33 cellular contexts compared by ENCODE assay signal in the genomic region with DNA sequence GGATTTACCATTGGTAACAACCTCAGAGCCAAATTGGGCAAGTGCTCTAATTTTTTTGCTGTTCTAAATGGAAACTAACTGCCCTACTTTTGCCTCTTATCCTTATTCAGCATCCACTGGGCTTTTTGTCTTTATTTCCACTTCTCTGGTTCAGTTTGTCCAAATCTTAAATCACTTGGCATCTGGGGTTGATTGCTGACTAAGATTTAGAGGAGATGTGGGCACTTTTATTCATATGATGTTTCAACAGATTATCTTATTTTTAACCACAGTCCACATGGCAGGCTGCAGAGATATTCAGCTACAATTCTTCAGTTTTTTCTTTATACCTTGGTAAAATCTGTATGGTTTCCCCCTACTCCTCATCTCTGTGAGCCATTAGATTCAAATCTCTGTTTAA.
"Had no signal": no experiment of that assay in that cellular context is flagged by ENCODE, and none has a peak within 500 bp of the region (broad histone marks: within the 10 kb centered on the region; RNA-seq: fewer than 3 reads in every experiment).

No MANE protein-coding gene starts in this region.

- H3K4me1 ChIP-seq: SJSA1 had no signal

- H3K36me3 Mint-ChIP-seq: activated CD8-positive, alpha-beta memory T cell treated with anti-CD3 and anti-CD28 coated beads, Interleukin-2, amount 10 ng/mL, durations not matched to agents 7 days and 5 days; activated naive CD4-positive, alpha-beta T cell treated with anti-CD3 and anti-CD28 coated beads, Interleukin-2, amount 50 U/mL, for 72 hours had no signal

- ATAC-seq: activated CD8-positive, alpha-beta memory T cell treated with anti-CD3 and anti-CD28 coated beads, Interleukin-2, amount 10 ng/mL, durations not matched to agents 7 days and 5 days; activated naive CD4-positive, alpha-beta T cell treated with anti-CD3 and anti-CD28 coated beads, Interleukin-2, amount 50 U/mL, for 72 hours; activated naive CD8-positive, alpha-beta T cell treated with anti-CD3 and anti-CD28 coated beads, Interleukin-2, amount 50 U/mL, for 24 hours; Panc1; SK-N-SH treated with all-trans-retinoic acid at 6 μM for 48 hours had no signal

- H3K9me3 ChIP-seq: MG63, SJSA1 had no signal

- H3K36me3 ChIP-seq: brain microvascular endothelial cell, cardiac muscle cell, MG63, SJSA1 had no signal

- H3K4me2 ChIP-seq: KMS-11 had no signal

- H3K9ac ChIP-seq: KMS-11 had no signal

- DNase-seq: activated B cell treated with CpG ODN at 0.5 μM for 24 hours; activated CD4-positive, alpha-beta T cell treated with anti-CD3 and anti-CD28 coated beads for 1 hour; activated CD4-positive, alpha-beta T cell treated with anti-CD3 and anti-CD28 coated beads, Interleukin-2, amount 10 ng/mL, durations not matched to agents 24 days and 14 days; activated CD4-positive, alpha-beta T cell treated with anti-CD3 and anti-CD28 coated beads, Interleukin-2, amount 50 U/mL, for 48 hours; activated CD8-positive, alpha-beta memory T cell treated with anti-CD3 and anti-CD28 coated beads, Interleukin-2, amount 10 ng/mL, durations not matched to agents 7 days and 5 days; activated effector memory CD4-positive, alpha-beta T cell treated with Interleukin-2 at 50 U/mL for 16 hours; activated naive CD4-positive, alpha-beta T cell; activated naive CD8-positive, alpha-beta T cell treated with anti-CD3 and anti-CD28 coated beads, Interleukin-2, amount 50 U/mL, for 24 hours; activated T-cell treated with anti-CD3 and anti-CD28 coated beads, Interleukin-2, amount 50 U/mL, for 24 hours; brain microvascular endothelial cell; MG63; MV-4-11; NCI-H1092 treated with DMSO at 0.1 percent for 48 hours; NCI-H1417 treated with DMSO at 0.1 percent for 48 hours; NCI-H1694; NCI-H2029; NCI-H2107; NCI-H2171 treated with DMSO at 0.1 percent for 48 hours; NCI-H345; NCI-H510A; NCI-H526 treated with DMSO at 0.1 percent for 48 hours; NCI-H82; OCI-M1; Right ventricle myocardium superior had no signal

- H3K4me3 ChIP-seq: cardiac muscle cell, MG63, SJSA1 had no signal

- H3K27me3 Mint-ChIP-seq: activated B cell treated with CpG ODN at 0.5 μM for 24 hours; activated CD4-positive, alpha-beta T cell treated with anti-CD3 and anti-CD28 coated beads, Interleukin-2, amount 10 ng/mL, durations not matched to agents 24 days and 14 days; activated CD8-positive, alpha-beta memory T cell treated with anti-CD3 and anti-CD28 coated beads, Interleukin-2, amount 10 ng/mL, durations not matched to agents 7 days and 5 days; activated naive CD8-positive, alpha-beta T cell treated with anti-CD3 and anti-CD28 coated beads, Interleukin-2, amount 50 U/mL, for 24 hours; activated T-cell treated with anti-CD3 and anti-CD28 coated beads, Interleukin-2, amount 50 U/mL, for 24 hours had no signal

- H3K4me1 Mint-ChIP-seq: activated B cell treated with CpG ODN at 0.5 μM for 24 hours; activated CD4-positive, alpha-beta T cell treated with anti-CD3 and anti-CD28 coated beads, Interleukin-2, amount 10 ng/mL, durations not matched to agents 24 days and 14 days; activated CD8-positive, alpha-beta memory T cell treated with anti-CD3 and anti-CD28 coated beads, Interleukin-2, amount 10 ng/mL, durations not matched to agents 7 days and 5 days; activated naive CD8-positive, alpha-beta T cell treated with anti-CD3 and anti-CD28 coated beads, Interleukin-2, amount 50 U/mL, for 24 hours had no signal

- H3K27ac Mint-ChIP-seq: activated B cell treated with CpG ODN at 0.5 μM for 24 hours; activated CD4-positive, alpha-beta T cell treated with anti-CD3 and anti-CD28 coated beads, Interleukin-2, amount 10 ng/mL, durations not matched to agents 24 days and 14 days; activated CD8-positive, alpha-beta memory T cell treated with anti-CD3 and anti-CD28 coated beads, Interleukin-2, amount 10 ng/mL, durations not matched to agents 7 days and 5 days; activated naive CD4-positive, alpha-beta T cell treated with anti-CD3 and anti-CD28 coated beads, Interleukin-2, amount 50 U/mL, for 72 hours; activated naive CD8-positive, alpha-beta T cell treated with anti-CD3 and anti-CD28 coated beads, Interleukin-2, amount 50 U/mL, for 24 hours; activated T-cell treated with anti-CD3 and anti-CD28 coated beads, Interleukin-2, amount 50 U/mL, for 24 hours; activated T-helper 1 cell treated with anti-CD3 and anti-CD28 coated beads, Interleukin-12 subunit alpha, Interleukin-12 subunit beta, Interleukin-2, Interleukin-4 antibody, amounts not matched to agents 30 ng/mL and 10 ng/mL and 1 ng/mL, durations not matched to agents 14 hours and 24 hours and 36 hours; T-helper 1 cell treated with Interleukin-12 subunit alpha and Interleukin-12 subunit beta and Interleukin-4 antibody, amounts not matched to agents 30 μg/mL and 1 μg/mL, for 36 hours had no signal

- H3K4me3 Mint-ChIP-seq: activated B cell treated with CpG ODN at 0.5 μM for 24 hours; activated CD4-positive, alpha-beta T cell treated with anti-CD3 and anti-CD28 coated beads, Interleukin-2, amount 10 ng/mL, durations not matched to agents 24 days and 14 days; activated CD8-positive, alpha-beta memory T cell treated with anti-CD3 and anti-CD28 coated beads, Interleukin-2, amount 10 ng/mL, durations not matched to agents 7 days and 5 days; activated naive CD8-positive, alpha-beta T cell treated with anti-CD3 and anti-CD28 coated beads, Interleukin-2, amount 50 U/mL, for 24 hours; activated T-cell treated with anti-CD3 and anti-CD28 coated beads, Interleukin-2, amount 50 U/mL, for 24 hours; activated T-helper 1 cell treated with anti-CD3 and anti-CD28 coated beads, Interleukin-12 subunit alpha, Interleukin-12 subunit beta, Interleukin-2, Interleukin-4 antibody, amounts not matched to agents 30 ng/mL and 10 ng/mL and 1 ng/mL, durations not matched to agents 14 hours and 24 hours and 36 hours; T-helper 1 cell treated with Interleukin-12 subunit alpha and Interleukin-12 subunit beta and Interleukin-4 antibody, amounts not matched to agents 30 μg/mL and 1 μg/mL, for 36 hours had no signal

- H3K27ac ChIP-seq: brain microvascular endothelial cell, cardiac muscle cell, KMS-11, RWPE1, SJSA1 had no signal

- H3K27me3 ChIP-seq: brain microvascular endothelial cell, cardiac muscle cell, MG63, SJSA1 had no signal
